Comparison of ENCODE assay signal across 1 cellular context in genomic region chr2:47554311-47554905, GRCh38.
TF ChIP-seq lines count a peak whose summit lies in the region.

No MANE protein-coding gene starts in this region.

TF ChIP-seq in H1, 55 proteins besides CTCF, POLR2A, EP300 and RAD21:
- TF ChIP-seq, protein P1, sequence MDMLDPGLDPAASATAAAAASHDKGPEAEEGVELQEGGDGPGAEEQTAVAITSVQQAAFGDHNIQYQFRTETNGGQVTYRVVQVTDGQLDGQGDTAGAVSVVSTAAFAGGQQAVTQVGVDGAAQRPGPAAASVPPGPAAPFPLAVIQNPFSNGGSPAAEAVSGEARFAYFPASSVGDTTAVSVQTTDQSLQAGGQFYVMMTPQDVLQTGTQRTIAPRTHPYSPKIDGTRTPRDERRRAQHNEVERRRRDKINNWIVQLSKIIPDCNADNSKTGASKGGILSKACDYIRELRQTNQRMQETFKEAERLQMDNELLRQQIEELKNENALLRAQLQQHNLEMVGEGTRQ (IDR thresholded peaks at IDR 0.05; ENCODE audit: low read length) = no peak
- TF ChIP-seq NRF1 (IDR thresholded peaks at IDR 0.05; ENCODE audit: low read depth, low read length) (no peak), ATF2 (IDR thresholded peaks at IDR 0.05; ENCODE audit: low read length) (no peak), SP2 (IDR thresholded peaks at IDR 0.05; ENCODE audit: low read length) (no peak)
TF ChIP-seq in H1: peak in this region for 0.
